8 cellular contexts compared by ENCODE assay signal in the genomic region with DNA sequence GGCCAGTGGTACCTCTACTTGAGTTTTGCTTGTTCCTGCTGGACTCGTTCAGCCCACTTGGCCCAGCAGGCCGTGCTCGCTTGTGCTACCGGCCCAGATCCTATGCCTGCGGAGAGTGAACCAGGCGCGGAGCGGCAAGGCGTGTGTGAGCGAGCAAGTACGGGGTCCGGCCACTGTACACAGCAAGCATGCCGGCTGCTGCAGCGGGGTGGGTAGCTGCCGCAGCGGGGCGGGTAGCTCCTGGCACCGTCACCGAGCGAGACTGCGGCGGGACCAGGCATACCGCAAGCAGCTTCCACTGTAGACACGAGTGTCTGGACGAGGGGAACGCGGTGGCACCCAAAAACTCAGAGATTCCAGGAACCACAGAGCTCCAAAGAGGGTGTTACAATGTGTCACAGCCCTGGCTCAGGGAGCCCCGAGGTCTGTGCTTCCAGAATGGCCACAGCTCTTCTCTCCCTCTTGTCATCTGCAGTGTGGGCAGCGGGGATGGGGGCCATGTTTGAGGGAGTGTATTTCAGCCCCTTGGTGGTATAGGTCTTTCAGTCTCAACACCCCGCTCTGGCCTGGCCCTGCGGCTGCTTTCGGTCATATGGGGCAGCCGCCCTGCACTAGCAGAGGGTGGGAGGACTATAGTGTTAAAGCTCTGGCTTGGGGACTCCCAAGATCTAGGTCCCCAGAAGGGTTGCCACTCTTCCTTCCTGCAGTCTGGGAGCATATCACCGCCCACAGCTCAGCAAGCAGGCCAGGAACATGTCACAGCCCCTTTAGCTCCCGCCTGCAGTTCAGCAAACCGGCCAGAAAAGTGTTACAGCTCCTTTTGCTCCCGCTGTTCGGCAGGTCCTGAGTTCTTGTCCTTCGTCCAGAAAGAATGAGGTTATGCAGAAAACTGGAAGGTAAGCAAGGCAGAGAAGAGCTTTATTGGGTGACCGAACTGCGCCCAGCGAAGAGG. TPM values are rescaled to one million over a fixed set of nuclear protein-coding genes. Genes with fewer than 3 reads are reported as not detected.
A peak's percentile ranks its signal among the peaks of the same experiment; 100 is the strongest.
DNase-seq lines count a peak whose midpoint lies in the region; FAIRE-seq and TF ChIP-seq lines count a peak whose summit lies in the region.

No MANE protein-coding gene starts in this region.

- in situ Hi-C loops in ACHN (cut with HindIII; ENCODE audit: low pct_ligation_motif_present, low pct_unique_long_range_greater_than_20kb, low sequenced_read_pairs) = no loop called here

- no peaks in the 10 kb centered on the region for H3K9me3 ChIP-seq in right atrium auricular region

- H3K36me3 Mint-ChIP-seq in HFFc6 (ENCODE audit: low read depth) = peaks cover 5% of the 10 kb centered on the region; the same call in 1 of the 2 replicates
- no peaks in the 10 kb centered on the region for H3K36me3 Mint-ChIP-seq in activated naive CD4-positive, alpha-beta T cell treated with anti-CD3 and anti-CD28 coated beads, Interleukin-2, amount 50 U/mL, for 24 hours

- H3K4me3 ChIP-seq in right atrium auricular region = peak overlapping the region; percentile 10 to 38

- DNase-seq in HFFc6 (no peak), right atrium auricular region (ENCODE audit: low spot score) (no peak), RCC 7860 (ENCODE audit: low spot score) (no peak), NCI-H1048 (lab: John Stamatoyannopoulos, UW) (no peak), ACHN (no peak)
- peak; percentile 8 for DNase-seq in stimulated activated CD4-positive, alpha-beta T cell treated with anti-CD3 and anti-CD28 coated beads, Interleukin-4, amount 100 ng/mL, for 24 hours
- no peak for DNase-seq in effector CD4-positive, alpha-beta T cell

- no peaks in the 10 kb centered on the region for H3K27me3 Mint-ChIP-seq in HFFc6 (ENCODE audit: insufficient read depth)
- peaks cover 7% of the 10 kb centered on the region for H3K27me3 Mint-ChIP-seq in activated naive CD4-positive, alpha-beta T cell treated with anti-CD3 and anti-CD28 coated beads, Interleukin-2, amount 50 U/mL, for 24 hours

- H3K4me3 Mint-ChIP-seq in HFFc6 = peak overlapping the region; percentile 66
- peak overlapping the region; percentile 52 for H3K4me3 Mint-ChIP-seq in activated naive CD4-positive, alpha-beta T cell treated with anti-CD3 and anti-CD28 coated beads, Interleukin-2, amount 50 U/mL, for 24 hours

- H3K27ac Mint-ChIP-seq in HFFc6 = peak overlapping the region; percentile 94
- H3K27ac Mint-ChIP-seq in activated naive CD4-positive, alpha-beta T cell treated with anti-CD3 and anti-CD28 coated beads, Interleukin-2, amount 50 U/mL, for 24 hours = no peak overlapping the region

- peaks cover 99% of the 10 kb centered on the region for H3K4me1 Mint-ChIP-seq in HFFc6 (ENCODE audit: low read depth)
- H3K4me1 Mint-ChIP-seq in activated naive CD4-positive, alpha-beta T cell treated with anti-CD3 and anti-CD28 coated beads, Interleukin-2, amount 50 U/mL, for 24 hours = peaks cover 21% of the 10 kb centered on the region

- H3K4me1 ChIP-seq in right atrium auricular region = peaks cover 0 to 14% of the 10 kb centered on the region in 2 donors

- H3K9me3 Mint-ChIP-seq in HFFc6 = no peaks in the 10 kb centered on the region
- H3K9me3 Mint-ChIP-seq in activated naive CD4-positive, alpha-beta T cell treated with anti-CD3 and anti-CD28 coated beads, Interleukin-2, amount 50 U/mL, for 24 hours = no peaks in the 10 kb centered on the region

- H3K27ac ChIP-seq in right atrium auricular region = no peak overlapping the region

- FAIRE-seq in RCC 7860 (lab: Jason Lieb, UNC) = no peak

- H3K36me3 ChIP-seq in right atrium auricular region = no peaks in the 10 kb centered on the region

- H3K27me3 ChIP-seq in right atrium auricular region = no peaks in the 10 kb centered on the region

- TF ChIP-seq CTCF in HFFc6 (IDR thresholded peaks at IDR 0.05) (no peak), right atrium auricular region (IDR thresholded peaks at IDR 0.05) (no peak)

RNA-seq across cellular contexts. Expression of gene RWDD1, which starts 6.1 kb away (rescaled TPM):
- total RNA-seq in HFFc6 (2021; fragmentation: NEBNext Ultra II Directional; extraction: Animal tissue kit (Norgen Biotek cat#: 25700)) = 10 to 100 TPM; 77.9 to 90.4 (median 86.5) TPM
- 10 to 100 TPM; 42.2 to 46.9 TPM for total RNA-seq in right atrium auricular region

RNA-seq across cellular contexts. Expression of gene CALHM4, which starts 11.6 kb away (rescaled TPM):
- total RNA-seq in HFFc6 (2021; fragmentation: NEBNext Ultra II Directional; extraction: Animal tissue kit (Norgen Biotek cat#: 25700)) = under 1 TPM in 3 of 6 experiments, not detected in 3; 0.24 to 0.31 (median 0.27) TPM
- not detected for total RNA-seq in right atrium auricular region

RNA-seq across cellular contexts. Expression of gene TRAPPC3L, which starts 19.7 kb away (rescaled TPM):
- total RNA-seq in HFFc6 (2021; fragmentation: NEBNext Ultra II Directional; extraction: Animal tissue kit (Norgen Biotek cat#: 25700)) = under 1 TPM; 0.15 to 0.45 (median 0.32) TPM
- total RNA-seq in right atrium auricular region = under 1 TPM in 1 of 2 donors, not detected in 1; 0.20 TPM

RNA-seq across cellular contexts. Expression of gene RSPH4A, which starts 51.1 kb away (rescaled TPM):
- total RNA-seq in HFFc6 (2021; fragmentation: NEBNext Ultra II Directional; extraction: Animal tissue kit (Norgen Biotek cat#: 25700)) = under 1 TPM; 0.07 to 0.37 (median 0.15) TPM
- under 1 TPM in 1 of 2 donors, not detected in 1; 0.16 TPM for total RNA-seq in right atrium auricular region

RNA-seq across cellular contexts. Expression of gene CALHM5, which starts 53.8 kb away (rescaled TPM):
- total RNA-seq in HFFc6 (2021; fragmentation: NEBNext Ultra II Directional; extraction: Animal tissue kit (Norgen Biotek cat#: 25700)) = 1 to 10 TPM; 1.9 to 5.6 (median 4.5) TPM
- total RNA-seq in right atrium auricular region = 1 to 10 TPM; 2.3 to 3.4 TPM
